Comparison of ENCODE assay signal across 13 cellular contexts in the genomic region with DNA sequence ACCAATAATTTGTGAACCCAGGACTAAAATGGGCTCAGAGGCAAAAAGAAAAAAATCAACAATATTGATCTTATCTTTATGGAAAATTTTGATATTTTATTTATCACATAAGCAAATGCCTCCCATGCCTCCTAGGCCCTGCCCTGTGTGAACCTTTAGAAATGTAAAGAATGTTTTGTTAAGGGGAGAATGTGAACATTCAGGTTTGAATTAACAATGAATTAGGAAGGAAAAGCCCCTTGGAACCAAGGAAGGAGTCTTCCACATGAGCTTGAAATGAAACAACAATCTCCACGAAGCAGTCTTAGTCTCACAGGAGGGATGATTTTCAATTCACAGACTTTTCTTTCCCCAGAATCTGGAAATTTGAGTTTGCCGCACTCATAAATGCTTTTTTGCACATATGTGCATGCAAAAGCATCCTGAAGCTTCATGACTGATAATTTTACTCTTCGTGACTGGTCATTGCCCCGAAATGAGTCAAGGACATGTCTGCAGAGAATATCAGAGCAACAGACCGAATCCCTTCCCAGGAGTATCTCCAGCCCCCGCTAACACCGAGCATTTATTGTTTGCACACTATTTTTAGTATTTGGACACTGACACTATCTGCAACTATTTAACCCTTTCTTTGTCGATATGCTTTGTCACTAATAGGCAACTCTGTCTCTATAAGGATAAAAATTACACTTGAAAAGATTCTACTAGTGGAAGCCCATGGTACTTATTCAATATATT.
DNase-seq lines count a peak whose midpoint lies in the region; ATAC-seq and TF ChIP-seq lines count a peak whose summit lies in the region.
"Had no signal": no experiment of that assay in that cellular context is flagged by ENCODE, and none has a peak within 500 bp of the region (broad histone marks: within the 10 kb centered on the region; RNA-seq: fewer than 3 reads in every experiment).

No MANE protein-coding gene starts in this region.

- intact Hi-C loops in posterior cingulate gyrus (cut with DNase I), result no loop called here

- peaks cover 15% of the 10 kb centered on the region for H3K4me1 Mint-ChIP-seq in T-helper 17 cell

- ATAC-seq in HG02571 (IDR thresholded peaks at IDR 0.05; ENCODE audit: unreplicated experiment), result no peak
- no peak for ATAC-seq in T-helper 17 cell
- ATAC-seq: K562 had no signal

- H3K27me3 Mint-ChIP-seq in T-helper 17 cell, result peaks cover 9% of the 10 kb centered on the region

- no peak overlapping the region for H3K4me3 Mint-ChIP-seq in T-helper 17 cell
- H3K4me3 Mint-ChIP-seq: stimulated activated naive CD8-positive, alpha-beta T cell treated with anti-CD3 and anti-CD28 coated beads, Interleukin-15, Interleukin-2, amounts not matched to agents 100 ng/mL and 50 ng/mL, for 24 hours had no signal

- peaks cover 2% of the 10 kb centered on the region for H3K36me3 Mint-ChIP-seq in T-helper 17 cell (ENCODE audit: low read depth)

- H3K4me3 ChIP-seq in choroid plexus epithelial cell (ENCODE audit: low read depth, low read length), result no peak overlapping the region
- H3K4me3 ChIP-seq: adrenal gland, K562 had no signal

- no peaks in the 10 kb centered on the region for H3K9me3 ChIP-seq in T-helper 17 cell (ENCODE audit: control insufficient read depth, low read length, poor library complexity, severe bottlenecking)
- H3K9me3 ChIP-seq: adrenal gland had no signal

- no peak for TF ChIP-seq CTCF in choroid plexus epithelial cell (conservative IDR thresholded peaks at IDR 0.05; ENCODE audit: low read depth, low read length)

- DNase-seq in NCI-H1092 treated with DMSO at 0.1 percent for 48 hours (lab: John Stamatoyannopoulos, UW) (peak; percentile 12), NCI-H1092 (lab: John Stamatoyannopoulos, UW) (no peak), choroid plexus epithelial cell (ENCODE audit: low read depth) (peak; percentile 43), iPS-NIHi11 (ENCODE audit: low spot score) (peak; percentile 18), stromal cell of bone marrow (ENCODE audit: low read depth) (peak; percentile 21), posterior cingulate gyrus (no peak), T-helper 17 cell (no peak)
- DNase-seq: NCI-H2171 treated with DMSO at 0.1 percent for 48 hours; stimulated activated CD4-positive, alpha-beta T cell treated with anti-CD3 and anti-CD28 coated beads, Interleukin-2, amount 100 ng/mL, for 24 hours had no signal

- H3K27ac Mint-ChIP-seq in T-helper 17 cell, result no peak overlapping the region
- H3K27ac Mint-ChIP-seq: stimulated activated naive CD8-positive, alpha-beta T cell treated with anti-CD3 and anti-CD28 coated beads, Interleukin-15, Interleukin-2, amounts not matched to agents 100 ng/mL and 50 ng/mL, for 24 hours had no signal

Comparison
In these comparisons a context has a peak if more than half of its experiments do, and no peak if none do; other contexts are left out.
1. DNase-seq: peak in NCI-H1092 treated with DMSO at 0.1 percent for 48 hours (single experiment), choroid plexus epithelial cell (single experiment), iPS-NIHi11 (single experiment) and stromal cell of bone marrow (single experiment); none in NCI-H1092 (single experiment), posterior cingulate gyrus (0 of 10) and T-helper 17 cell (0 of 3).